ENCODE assay signal across 9 cellular contexts in the genomic region with DNA sequence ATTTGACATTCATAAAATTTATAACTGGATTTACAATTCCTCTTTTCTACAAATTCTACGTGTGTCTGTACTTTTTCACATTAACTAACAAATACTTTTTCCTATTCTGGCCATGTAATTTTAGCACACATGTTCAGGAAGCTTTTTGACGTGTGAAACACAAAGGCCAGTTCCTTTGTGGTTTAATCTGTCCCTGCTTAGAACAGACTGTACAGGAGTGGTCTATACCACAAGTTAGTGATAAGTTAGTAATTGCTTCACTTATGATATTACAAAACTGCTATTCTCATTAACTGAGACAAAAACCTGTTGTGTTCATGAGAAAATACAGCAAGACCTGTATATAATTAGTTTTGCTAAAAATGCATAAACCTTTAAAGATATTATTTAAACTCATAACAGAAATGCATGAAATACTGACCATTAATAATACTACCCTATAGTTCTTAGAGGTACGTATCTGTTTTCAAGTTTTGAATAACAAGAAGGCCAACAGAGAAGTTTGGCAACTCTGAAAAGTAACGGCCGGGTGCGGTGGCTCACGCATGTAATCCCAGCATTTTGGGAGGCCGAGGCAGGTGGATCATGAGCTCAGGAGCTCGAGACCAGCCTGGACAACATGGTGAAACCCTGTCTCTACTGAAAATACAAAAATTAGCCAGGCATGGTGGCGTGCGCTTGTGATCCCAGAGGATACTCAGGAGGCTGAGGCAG.
DNase-seq lines count a peak whose midpoint lies in the region; ATAC-seq and TF ChIP-seq lines count a peak whose summit lies in the region.
"Had no signal": no experiment of that assay in that cellular context is flagged by ENCODE, and none has a peak within 500 bp of the region (broad histone marks: within the 10 kb centered on the region; RNA-seq: fewer than 3 reads in every experiment).

No MANE protein-coding gene starts in this region.

- no peaks in the 10 kb centered on the region for H3K36me3 ChIP-seq in BLaER1 treated with 17β-estradiol and CSF1 and Interleukin-3, amounts not matched to agents 10 nM and 100 nM

- TF ChIP-seq CTCF in HL-60 (IDR thresholded peaks at IDR 0.05; ENCODE audit: insufficient read depth, low read length): no peak

- no peak overlapping the region for H3K9ac ChIP-seq in BLaER1 treated with 17β-estradiol and CSF1 and Interleukin-3, amounts not matched to agents 10 nM and 100 nM

- no peaks in the 10 kb centered on the region for H3K27me3 ChIP-seq in BLaER1 treated with 17β-estradiol and CSF1 and Interleukin-3, amounts not matched to agents 10 nM and 100 nM
- H3K27me3 ChIP-seq in HL-60 (ENCODE audit: insufficient read depth, poor library complexity, severe bottlenecking): no peaks in the 10 kb centered on the region

- H3K27ac ChIP-seq in BLaER1 treated with 17β-estradiol and CSF1 and Interleukin-3, amounts not matched to agents 10 nM and 100 nM: no peak overlapping the region
- peak overlapping the region; percentile 81 for H3K27ac ChIP-seq in HL-60 (replicated peaks)

- H3K4me2 ChIP-seq in BLaER1 treated with 17β-estradiol and CSF1 and Interleukin-3, amounts not matched to agents 10 nM and 100 nM: peak overlapping the region in 7 of 11 experiments; percentile 28 to 53 (median 38); a peak in 10 of 22 replicates

- peak; percentile 92 for ATAC-seq in GM21737 (IDR thresholded peaks at IDR 0.05; ENCODE audit: unreplicated experiment)

- H3K9me3 ChIP-seq in BLaER1 treated with 17β-estradiol and CSF1 and Interleukin-3, amounts not matched to agents 10 nM and 100 nM (replicated peaks in 1 of 11): no peaks in the 10 kb centered on the region

- DNase-seq in HL-60 (ENCODE audit: low read depth in 1 of 2, low spot score in 1 of 2) (peak; percentile 77 to 85), erythroblast (lab: John Stamatoyannopoulos, UW) (peak; percentile 9 to 10), HuH-7.5 (ENCODE audit: low spot score) (no peak)
- no peak for DNase-seq in activated effector memory CD4-positive, alpha-beta T cell treated with Interleukin-2 at 50 U/mL for 16 hours
- DNase-seq in effector CD4-positive, alpha-beta T cell: no peak
- no peak for DNase-seq in activated naive CD4-positive, alpha-beta T cell (lab: John Stamatoyannopoulos, UW)
- DNase-seq: activated naive CD4-positive, alpha-beta T cell treated with anti-CD3 and anti-CD28 coated beads, Interleukin-2, amount 10 ng/mL, durations not matched to agents 7 days and 5 days had no signal

- no peaks in the 10 kb centered on the region for H4K20me1 ChIP-seq in BLaER1 treated with 17β-estradiol and CSF1 and Interleukin-3, amounts not matched to agents 10 nM and 100 nM

- H3K4me3 ChIP-seq in BLaER1 treated with 17β-estradiol and CSF1 and Interleukin-3, amounts not matched to agents 10 nM and 100 nM: no peak overlapping the region
- no peak overlapping the region for H3K4me3 ChIP-seq in HL-60 (replicated peaks; ENCODE audit: insufficient read depth, low read length)

- TF ChIP-seq POLR2A in erythroblast (IDR thresholded peaks at IDR 0.05; ENCODE audit: low read length): no peak

- H3K4me1 ChIP-seq in BLaER1 treated with 17β-estradiol and CSF1 and Interleukin-3, amounts not matched to agents 10 nM and 100 nM: peaks cover 0 to 12% (median 8%) of the 10 kb centered on the region in 10 experiments; a peak in 13 of 20 replicates

Comparison
In these comparisons a context has a peak if more than half of its experiments do, and no peak if none do; other contexts are left out.
1. DNase-seq: peak in HL-60 (2 of 2) and erythroblast (2 of 2); none in activated effector memory CD4-positive, alpha-beta T cell treated with Interleukin-2 at 50 U/mL for 16 hours (single experiment), effector CD4-positive, alpha-beta T cell (single experiment), HuH-7.5 (single experiment) and activated naive CD4-positive, alpha-beta T cell (0 of 4).